23 cellular contexts compared by ENCODE assay signal in the genomic region with DNA sequence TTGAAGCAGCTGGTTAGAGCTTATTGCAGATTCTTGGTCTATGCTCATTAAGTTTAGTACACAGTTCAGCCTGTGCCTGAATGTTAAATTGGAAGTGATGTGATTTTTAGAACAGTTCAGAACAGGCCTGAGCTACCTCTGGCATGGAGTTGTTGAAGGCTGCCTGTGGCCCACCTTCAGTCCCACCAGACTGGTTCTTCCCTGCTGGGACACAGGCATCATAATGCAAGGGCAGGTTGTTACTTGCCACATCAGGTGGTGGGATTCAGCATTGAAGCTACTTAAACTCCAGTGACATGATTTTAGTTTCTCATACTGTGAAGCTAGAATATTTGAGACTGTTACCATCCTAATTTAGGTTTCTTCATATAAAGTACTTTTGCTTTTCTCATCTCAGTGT. TPM values are rescaled to one million over a fixed set of nuclear protein-coding genes. Genes with fewer than 3 reads are reported as not detected.
DNase-seq lines count a peak whose midpoint lies in the region; ATAC-seq, FAIRE-seq and TF ChIP-seq lines count a peak whose summit lies in the region.
"Had no signal": no experiment of that assay in that cellular context is flagged by ENCODE, and none has a peak within 500 bp of the region (broad histone marks: within the 10 kb centered on the region; RNA-seq: fewer than 3 reads in every experiment).

No MANE protein-coding gene starts in this region.

- no peak for FAIRE-seq in bronchial epithelial cell (lab: Jason Lieb, UNC)
- FAIRE-seq: GM19239 had no signal

- TF ChIP-seq POLR2A in esophagus squamous epithelium (IDR thresholded peaks at IDR 0.05) = no peak

- H3K4me1 ChIP-seq in esophagus squamous epithelium = no peaks in the 10 kb centered on the region

- H3K27ac ChIP-seq in esophagus squamous epithelium = no peak overlapping the region
- H3K27ac ChIP-seq: 22Rv1 had no signal

- ATAC-seq in GM21360 (IDR thresholded peaks at IDR 0.05; ENCODE audit: unreplicated experiment) (no peak), HG02642 (IDR thresholded peaks at IDR 0.05; ENCODE audit: poor library complexity, unreplicated experiment) (no peak)
- ATAC-seq: Panc1, SK-N-SH treated with all-trans-retinoic acid at 6 μM for 48 hours had no signal

- no peaks in the 10 kb centered on the region for H3K9me3 ChIP-seq in esophagus squamous epithelium

- peaks cover 10% of the 10 kb centered on the region for H3K36me3 ChIP-seq in bronchial epithelial cell (ENCODE audit: control insufficient read depth, insufficient read depth, low read length)
- H3K36me3 ChIP-seq in esophagus squamous epithelium = peaks cover 0 to 85% (median 21%) of the 10 kb centered on the region in 3 donors

- H3K4me3 ChIP-seq in bronchial epithelial cell (ENCODE audit: low read depth, low read length) (no peak overlapping the region), esophagus squamous epithelium (no peak overlapping the region)

- H3K27me3 ChIP-seq in bronchial epithelial cell (ENCODE audit: control insufficient read depth, insufficient read depth, low read length) = no peaks in the 10 kb centered on the region
- no peaks in the 10 kb centered on the region for H3K27me3 ChIP-seq in esophagus squamous epithelium

- DNase-seq in NCI-H2171 treated with DMSO at 0.1 percent for 48 hours (lab: John Stamatoyannopoulos, UW) (peak; percentile 26), NCI-H2171 (lab: John Stamatoyannopoulos, UW) (no peak), bronchial epithelial cell (ENCODE audit: low read depth) (peak; percentile 37), iPS-NIHi11 (ENCODE audit: low spot score) (peak; percentile 24), esophagus squamous epithelium (lab: John Stamatoyannopoulos, UW) (no peak), midbrain (lab: John Stamatoyannopoulos, UW) (no peak)
- DNase-seq: C1 segment of cervical spinal cord; CD8-positive, alpha-beta memory T cell; HCEC 1CT; Karpas-422; NCI-H1694; NCI-H2081; NCI-H510A treated with DMSO at 0.1 percent for 48 hours; NCI-H748 treated with DMSO at 0.1 percent for 48 hours; NK-92 treated with Interleukin-12 subunit alpha and Interleukin-12 subunit beta, amount 100 ng/mL, for 24 hours had no signal

- TF ChIP-seq CTCF in bronchial epithelial cell (IDR thresholded peaks at IDR 0.05; ENCODE audit: insufficient read depth, low read length, severe bottlenecking) = no peak
- no peak for TF ChIP-seq CTCF in esophagus squamous epithelium (IDR thresholded peaks at IDR 0.05)

- intact Hi-C loops in esophagus squamous epithelium (cut with DNase I) = no loop called here

RNA-seq across cellular contexts. Expression of gene PROX2, which starts 49.4 kb away (rescaled TPM):
- total RNA-seq in bronchial epithelial cell (not detected in 2 replicates), esophagus squamous epithelium (not detected)
- total RNA-seq: Daoy, M059J had no signal

RNA-seq across cellular contexts. Expression of gene DLST, which starts 55.1 kb away (rescaled TPM):
- total RNA-seq in bronchial epithelial cell (48.2 and 58.5 TPM in 2 replicates), esophagus squamous epithelium (10 to 100 TPM; 54.9 to 87.0 (median 69.0) TPM)

Comparison
In these comparisons a context has a peak if more than half of its experiments do, and no peak if none do; other contexts are left out.
1. DNase-seq: peak in NCI-H2171 treated with DMSO at 0.1 percent for 48 hours (single experiment), bronchial epithelial cell (single experiment) and iPS-NIHi11 (single experiment); none in NCI-H2171 (single experiment), esophagus squamous epithelium (single experiment) and midbrain (single experiment).